Comparison of ENCODE assay signal across 18 cellular contexts in the genomic region with DNA sequence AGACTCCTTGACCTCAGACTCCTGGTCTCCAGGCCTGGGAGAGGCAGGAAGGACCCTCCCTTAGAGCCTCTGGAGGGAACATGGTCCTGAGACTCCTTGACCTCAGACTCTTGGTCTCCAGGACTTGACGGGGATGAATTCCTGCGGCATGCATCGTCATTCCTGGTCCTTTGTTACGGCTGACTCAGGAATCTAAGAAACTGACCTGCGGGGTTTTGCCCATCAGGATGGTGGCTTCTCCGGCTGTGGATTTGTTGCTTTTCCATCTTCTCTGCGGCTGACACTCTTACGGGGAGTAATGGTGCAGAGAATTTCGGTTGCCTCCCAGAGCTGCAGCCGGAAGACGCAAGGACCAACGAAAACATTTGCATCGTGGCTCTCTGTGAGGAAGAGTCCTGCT. TPM values are rescaled to one million over a fixed set of nuclear protein-coding genes. Genes with fewer than 3 reads are reported as not detected.
A peak's percentile ranks its signal among the peaks of the same experiment; 100 is the strongest.
DNase-seq lines count a peak whose midpoint lies in the region; ATAC-seq and FAIRE-seq lines count a peak whose summit lies in the region.
"Had no signal": no experiment of that assay in that cellular context is flagged by ENCODE, and none has a peak within 500 bp of the region (broad histone marks: within the 10 kb centered on the region; RNA-seq: fewer than 3 reads in every experiment).

No MANE protein-coding gene starts in this region.

- H2BK15ac ChIP-seq in mesendoderm (replicated peaks; ENCODE audit: low read depth), result no peak overlapping the region

- CTCF ChIA-PET in activated CD4-positive, alpha-beta memory T cell treated with anti-CD3 and anti-CD28 coated beads, Interleukin-2, amount 10 ng/mL, durations not matched to agents 7 days and 5 days (lab: Charles Lee), result no interaction called here

- no peaks in the 10 kb centered on the region for H3K4me1 Mint-ChIP-seq in natural killer cell treated with Interleukin-12 subunit alpha and Interleukin-12 subunit beta and Interleukin-15 and Interleukin-18, amount 100 ng/mL, for 72 hours (ENCODE audit: low read depth in 2 of 2)
- H3K4me1 Mint-ChIP-seq in activated CD4-positive, alpha-beta memory T cell treated with anti-CD3 and anti-CD28 coated beads, Interleukin-2, amount 10 ng/mL, durations not matched to agents 7 days and 5 days, result no peaks in the 10 kb centered on the region
- H3K4me1 Mint-ChIP-seq: CD4-positive, alpha-beta memory T cell had no signal

- no peak for ATAC-seq in GM21526 (IDR thresholded peaks at IDR 0.05; ENCODE audit: low FRiP score, unreplicated experiment)
- ATAC-seq in natural killer cell treated with Interleukin-12 subunit alpha and Interleukin-12 subunit beta and Interleukin-15 and Interleukin-18, amount 100 ng/mL, for 72 hours, result no peak

- H3K27me3 Mint-ChIP-seq in natural killer cell treated with Interleukin-12 subunit alpha and Interleukin-12 subunit beta and Interleukin-15 and Interleukin-18, amount 100 ng/mL, for 72 hours, result no peaks in the 10 kb centered on the region
- H3K27me3 Mint-ChIP-seq in activated CD4-positive, alpha-beta memory T cell treated with anti-CD3 and anti-CD28 coated beads, Interleukin-2, amount 10 ng/mL, durations not matched to agents 7 days and 5 days, result no peaks in the 10 kb centered on the region

- no peak for FAIRE-seq in urothelium cell line (lab: Jason Lieb, UNC)
- FAIRE-seq: RCC 7860 had no signal

- DNase-seq in ELF-1 (ENCODE audit: low read depth, low spot score) (peak; percentile 79), RPMI7951 (ENCODE audit: low read depth) (peak; percentile 66), mesendoderm (peak; percentile 78), urothelium cell line (ENCODE audit: low spot score) (peak; percentile 16)
- DNase-seq in natural killer cell treated with Interleukin-12 subunit alpha and Interleukin-12 subunit beta and Interleukin-15 and Interleukin-18, amount 100 ng/mL, for 72 hours (ENCODE audit: low spot score), result no peak
- DNase-seq in activated CD4-positive, alpha-beta memory T cell treated with anti-CD3 and anti-CD28 coated beads, Interleukin-2, amount 10 ng/mL, durations not matched to agents 7 days and 5 days, result no peak
- DNase-seq: BE2C; CD4-positive, alpha-beta memory T cell; DMS79; H7; IMR-90; Kasumi-1; NCI-H1436; NCI-H2029 treated with DMSO at 0.1 percent for 48 hours; NCI-H510A treated with DMSO at 0.1 percent for 48 hours; SHP77 treated with DMSO at 0.1 percent for 48 hours had no signal

- H3K9ac ChIP-seq in mesendoderm (ENCODE audit: low read length), result no peak overlapping the region

- no peaks in the 10 kb centered on the region for H3K79me1 ChIP-seq in mesendoderm (ENCODE audit: low read length)

- no peak overlapping the region for H3K4me2 ChIP-seq in mesendoderm (ENCODE audit: low read length)

- no CpG with 5 or more reads among the region's 13 CpGs for WGBS in mesendoderm (ENCODE audit: extremely low coverage, insufficient coverage, low lambda C conversion rate)

- no peaks in the 10 kb centered on the region for H3K4me1 ChIP-seq in mesendoderm (ENCODE audit: control insufficient read depth, low read depth, low read length)
- H3K4me1 ChIP-seq: BE2C had no signal

- no peak overlapping the region for H3K4me3 Mint-ChIP-seq in natural killer cell treated with Interleukin-12 subunit alpha and Interleukin-12 subunit beta and Interleukin-15 and Interleukin-18, amount 100 ng/mL, for 72 hours
- H3K4me3 Mint-ChIP-seq in activated CD4-positive, alpha-beta memory T cell treated with anti-CD3 and anti-CD28 coated beads, Interleukin-2, amount 10 ng/mL, durations not matched to agents 7 days and 5 days, result no peak overlapping the region
- H3K4me3 Mint-ChIP-seq: CD4-positive, alpha-beta memory T cell had no signal

- no peak overlapping the region for H3K27ac ChIP-seq in mesendoderm (ENCODE audit: low read depth, low read length)

- no peak overlapping the region for H4K8ac ChIP-seq in mesendoderm (ENCODE audit: low read depth, low read length)

- no peak overlapping the region for H3K4ac ChIP-seq in mesendoderm (ENCODE audit: low read depth, low read length)

- H2AK5ac ChIP-seq in mesendoderm (ENCODE audit: low read length), result no peak overlapping the region

- no peak overlapping the region for H2BK120ac ChIP-seq in mesendoderm (ENCODE audit: low read depth, low read length)

- H2BK5ac ChIP-seq in mesendoderm (ENCODE audit: low read length), result no peak overlapping the region

- no peak overlapping the region for H3K18ac ChIP-seq in mesendoderm (ENCODE audit: low read length)

- H3K56ac ChIP-seq in mesendoderm (ENCODE audit: low read length), result no peak overlapping the region

- H3K23ac ChIP-seq in mesendoderm (ENCODE audit: low read length), result no peak overlapping the region

- no peak overlapping the region for H3K4me3 ChIP-seq in mesendoderm (ENCODE audit: low read length)

- no peaks in the 10 kb centered on the region for H3K9me3 Mint-ChIP-seq in natural killer cell treated with Interleukin-12 subunit alpha and Interleukin-12 subunit beta and Interleukin-15 and Interleukin-18, amount 100 ng/mL, for 72 hours
- peaks cover 7% of the 10 kb centered on the region for H3K9me3 Mint-ChIP-seq in activated CD4-positive, alpha-beta memory T cell treated with anti-CD3 and anti-CD28 coated beads, Interleukin-2, amount 10 ng/mL, durations not matched to agents 7 days and 5 days

- POLR2A ChIA-PET in activated CD4-positive, alpha-beta memory T cell treated with anti-CD3 and anti-CD28 coated beads, Interleukin-2, amount 10 ng/mL, durations not matched to agents 7 days and 5 days (lab: Charles Lee), result no interaction called here

- no peaks in the 10 kb centered on the region for H3K79me2 ChIP-seq in mesendoderm (ENCODE audit: control insufficient read depth, insufficient read depth, low read length)

- H3K27me3 ChIP-seq in mesendoderm (ENCODE audit: insufficient read depth, low read length, poor library complexity), result no peaks in the 10 kb centered on the region
- H3K27me3 ChIP-seq: BE2C had no signal

- H3K27ac Mint-ChIP-seq in natural killer cell treated with Interleukin-12 subunit alpha and Interleukin-12 subunit beta and Interleukin-15 and Interleukin-18, amount 100 ng/mL, for 72 hours, result no peak overlapping the region
- no peak overlapping the region for H3K27ac Mint-ChIP-seq in activated CD4-positive, alpha-beta memory T cell treated with anti-CD3 and anti-CD28 coated beads, Interleukin-2, amount 10 ng/mL, durations not matched to agents 7 days and 5 days
- H3K27ac Mint-ChIP-seq: CD4-positive, alpha-beta memory T cell had no signal

- H4K5ac ChIP-seq in mesendoderm (ENCODE audit: low read length), result no peak overlapping the region

- no peaks in the 10 kb centered on the region for H3K36me3 ChIP-seq in mesendoderm (ENCODE audit: control insufficient read depth, insufficient read depth, low read length)
- H3K36me3 ChIP-seq: BE2C had no signal

- H3K36me3 Mint-ChIP-seq in natural killer cell treated with Interleukin-12 subunit alpha and Interleukin-12 subunit beta and Interleukin-15 and Interleukin-18, amount 100 ng/mL, for 72 hours, result no peaks in the 10 kb centered on the region
- H3K36me3 Mint-ChIP-seq in activated CD4-positive, alpha-beta memory T cell treated with anti-CD3 and anti-CD28 coated beads, Interleukin-2, amount 10 ng/mL, durations not matched to agents 7 days and 5 days (ENCODE audit: low read depth), result no peaks in the 10 kb centered on the region
- H3K36me3 Mint-ChIP-seq: CD4-positive, alpha-beta memory T cell had no signal

RNA-seq across cellular contexts. Expression of gene SHOX, which starts 36.2 kb away (rescaled TPM):
- total RNA-seq in RPMI7951 (2014; rRNA removed; shearing (Covaris generic)), result not detected in 2 replicates
- not detected for polyA plus RNA-seq in mesendoderm (2013, experiment 1 of 2)
- 0.03 TPM for polyA plus RNA-seq in mesendoderm (2013, experiment 2 of 2)
- not detected for total RNA-seq in natural killer cell treated with Interleukin-12 subunit alpha and Interleukin-12 subunit beta and Interleukin-15 and Interleukin-18, amount 100 ng/mL, for 72 hours
- not detected for total RNA-seq in activated CD4-positive, alpha-beta memory T cell treated with anti-CD3 and anti-CD28 coated beads, Interleukin-2, amount 10 ng/mL, durations not matched to agents 7 days and 5 days
- total RNA-seq: CD4-positive, alpha-beta memory T cell; H7; IMR-90 had no signal
- polyA plus RNA-seq: CD4-positive, alpha-beta memory T cell; IMR-90 had no signal

Comparison
In these comparisons a context has a peak if more than half of its experiments do, and no peak if none do; other contexts are left out.
1. DNase-seq: peak in ELF-1 (single experiment), RPMI7951 (single experiment), mesendoderm (single experiment) and urothelium cell line (single experiment); none in natural killer cell treated with Interleukin-12 subunit alpha and Interleukin-12 subunit beta and Interleukin-15 and Interleukin-18, amount 100 ng/mL, for 72 hours (single experiment) and activated CD4-positive, alpha-beta memory T cell treated with anti-CD3 and anti-CD28 coated beads, Interleukin-2, amount 10 ng/mL, durations not matched to agents 7 days and 5 days (single experiment).